ENCODE assay signal across 10 cellular contexts in genomic region chr2:219476605-219477578, GRCh38. TPM values are rescaled to one million over a fixed set of nuclear protein-coding genes. Genes with fewer than 3 reads are reported as not detected.
DNase-seq lines count a peak whose midpoint lies in the region; ATAC-seq, FAIRE-seq and TF ChIP-seq lines count a peak whose summit lies in the region.
"Had no signal": no experiment of that assay in that cellular context is flagged by ENCODE, and none has a peak within 500 bp of the region (broad histone marks: within the 10 kb centered on the region; RNA-seq: fewer than 3 reads in every experiment).

No MANE protein-coding gene starts in this region.

- no peak overlapping the region for H3K4me3 ChIP-seq in DND-41 (ENCODE audit: low read depth in 1 of 2, low read length in 2 of 2)
- peak overlapping the region; percentile 41 for H3K4me3 ChIP-seq in WERI-Rb-1 (ENCODE audit: low read depth, low read length)
- no peak overlapping the region for H3K4me3 ChIP-seq in thyroid gland (replicated peaks in 1 of 3)

- TF ChIP-seq POLR2A in H54 (IDR thresholded peaks at IDR 0.05; ENCODE audit: low read depth, low read length), result no peak
- no peak for TF ChIP-seq POLR2A in thyroid gland (IDR thresholded peaks at IDR 0.05)

- H3K9me3 ChIP-seq in DND-41 (ENCODE audit: insufficient read depth, low read length, severe bottlenecking), result no peaks in the 10 kb centered on the region
- no peaks in the 10 kb centered on the region for H3K9me3 ChIP-seq in WERI-Rb-1 (ENCODE audit: severe bottlenecking)
- no peaks in the 10 kb centered on the region for H3K9me3 ChIP-seq in thyroid gland

- ATAC-seq in DND-41 (ENCODE audit: insufficient read depth, low read depth), result 0 out of 3 replicates have a peak, but pooled peaks have one; percentile 23
- no peak for ATAC-seq in effector memory CD8-positive, alpha-beta T cell (replicated peaks)

- H3K4me1 ChIP-seq in DND-41 (ENCODE audit: insufficient read depth, low read length) (no peaks in the 10 kb centered on the region), thyroid gland (peaks cover 12 to 18% of the 10 kb centered on the region in 2 donors)

- H3K27ac Mint-ChIP-seq in effector memory CD8-positive, alpha-beta T cell, result peak overlapping the region in 1 of 2 donors; percentile 81
- H3K27ac Mint-ChIP-seq: T-helper 1 cell treated with Interleukin-12 subunit alpha and Interleukin-12 subunit beta and Interleukin-4 antibody, amounts not matched to agents 30 μg/mL and 1 μg/mL, for 36 hours had no signal

- no peak overlapping the region for H3K4me3 Mint-ChIP-seq in effector memory CD8-positive, alpha-beta T cell
- H3K4me3 Mint-ChIP-seq: T-helper 1 cell treated with Interleukin-12 subunit alpha and Interleukin-12 subunit beta and Interleukin-4 antibody, amounts not matched to agents 30 μg/mL and 1 μg/mL, for 36 hours had no signal

- H3K27ac ChIP-seq in DND-41 (ENCODE audit: low read length) (no peak overlapping the region), WERI-Rb-1 (peak overlapping the region; percentile 40), thyroid gland (no peak overlapping the region)
- H3K27ac ChIP-seq: brain microvascular endothelial cell, C4-2B had no signal

- peak; percentile 19 for DNase-seq in DND-41
- peak; percentile 69 for DNase-seq in WERI-Rb-1
- DNase-seq in left kidney (ENCODE audit: low read depth, low spot score), result peak; percentile 90
- DNase-seq in effector memory CD8-positive, alpha-beta T cell, result no peak
- DNase-seq in H54 (ENCODE audit: insufficient read length, low spot score), result no peak
- no peak for DNase-seq in thyroid gland

- intact Hi-C loops in thyroid gland (cut with DNase I), result loop anchor here (5.0 kb wide), 1 partner anchor 50 kb away; no protein-coding TSS in a partner anchor

- no peaks in the 10 kb centered on the region for H3K36me3 ChIP-seq in DND-41 (ENCODE audit: insufficient read depth, low read length)
- H3K36me3 ChIP-seq in WERI-Rb-1, result no peaks in the 10 kb centered on the region; the same call in 1 of the 2 replicates
- no peaks in the 10 kb centered on the region for H3K36me3 ChIP-seq in thyroid gland
- H3K36me3 ChIP-seq: brain microvascular endothelial cell had no signal

- H3K27me3 ChIP-seq in DND-41 (ENCODE audit: insufficient read depth, low read length, poor library complexity) (no peaks in the 10 kb centered on the region), WERI-Rb-1 (ENCODE audit: insufficient read depth, low read depth, severe bottlenecking) (no peaks in the 10 kb centered on the region), thyroid gland (no peaks in the 10 kb centered on the region)
- H3K27me3 ChIP-seq: brain microvascular endothelial cell had no signal

- 45 to 48% methylated on average over 24 to 28 of the region's 29 CpGs for WGBS in thyroid gland, 2 donors

- no peak overlapping the region for H3K4me2 ChIP-seq in DND-41 (ENCODE audit: insufficient read depth, low read length)

- H3K27me3 Mint-ChIP-seq in effector memory CD8-positive, alpha-beta T cell, result peaks cover 20 to 61% of the 10 kb centered on the region in 2 donors

- FAIRE-seq in H54 (lab: Jason Lieb, UNC), result no peak

- no peak overlapping the region for H3K9ac ChIP-seq in DND-41 (ENCODE audit: low read depth, low read length)

- H3K36me3 Mint-ChIP-seq in effector memory CD8-positive, alpha-beta T cell (ENCODE audit: insufficient read depth), result no peaks in the 10 kb centered on the region

- H2AFZ ChIP-seq in DND-41 (ENCODE audit: low read depth, low read length), result no peak overlapping the region

- H4K20me1 ChIP-seq in DND-41 (ENCODE audit: insufficient read depth, low read length), result peaks cover 5% of the 10 kb centered on the region

- no peaks in the 10 kb centered on the region for H3K79me2 ChIP-seq in DND-41 (ENCODE audit: insufficient read depth, low read length)

- no peaks in the 10 kb centered on the region for H3K9me3 Mint-ChIP-seq in effector memory CD8-positive, alpha-beta T cell
- H3K9me3 Mint-ChIP-seq: T-helper 1 cell treated with Interleukin-12 subunit alpha and Interleukin-12 subunit beta and Interleukin-4 antibody, amounts not matched to agents 30 μg/mL and 1 μg/mL, for 36 hours had no signal

- TF ChIP-seq CTCF in DND-41 (IDR thresholded peaks at IDR 0.05; ENCODE audit: borderline replicate concordance, extremely low read depth, low read length, poor library complexity, severe bottlenecking) (no peak), WERI-Rb-1 (IDR thresholded peaks at IDR 0.05; ENCODE audit: low read depth, low read length) (no peak), thyroid gland (IDR thresholded peaks at IDR 0.05) (peak in 1 of 6 experiments; percentile 4)

- peaks cover 4 to 6% of the 10 kb centered on the region in 2 donors for H3K4me1 Mint-ChIP-seq in effector memory CD8-positive, alpha-beta T cell (ENCODE audit: low read depth in 2 of 2)

RNA-seq across cellular contexts. Expression of gene GMPPA, which starts 21.8 kb away (rescaled TPM):
- total RNA-seq in thyroid gland, result 10 to 100 TPM; 26.5 to 50.6 (median 42.6) TPM

RNA-seq across cellular contexts. Expression of gene ASIC4, which starts 37.4 kb away (rescaled TPM):
- total RNA-seq in thyroid gland, result not detected
- total RNA-seq: subcutaneous adipose tissue had no signal

RNA-seq across cellular contexts. Expression of gene SPEG, which starts 42.2 kb away (rescaled TPM):
- 1 to 10 TPM; 1.9 to 3.5 (median 3.3) TPM for total RNA-seq in thyroid gland

RNA-seq across cellular contexts. Expression of gene DES, which starts 58.7 kb away (rescaled TPM):
- total RNA-seq in thyroid gland, result 10 to 100 TPM; 26.7 to 54.4 (median 28.7) TPM

Comparison
In these comparisons a context has a peak if more than half of its experiments do, and no peak if none do; other contexts are left out.
1. DNase-seq: peak in DND-41 (single experiment), WERI-Rb-1 (single experiment) and left kidney (single experiment); none in effector memory CD8-positive, alpha-beta T cell (0 of 3), H54 (single experiment) and thyroid gland (0 of 2).